In the genomic region with DNA sequence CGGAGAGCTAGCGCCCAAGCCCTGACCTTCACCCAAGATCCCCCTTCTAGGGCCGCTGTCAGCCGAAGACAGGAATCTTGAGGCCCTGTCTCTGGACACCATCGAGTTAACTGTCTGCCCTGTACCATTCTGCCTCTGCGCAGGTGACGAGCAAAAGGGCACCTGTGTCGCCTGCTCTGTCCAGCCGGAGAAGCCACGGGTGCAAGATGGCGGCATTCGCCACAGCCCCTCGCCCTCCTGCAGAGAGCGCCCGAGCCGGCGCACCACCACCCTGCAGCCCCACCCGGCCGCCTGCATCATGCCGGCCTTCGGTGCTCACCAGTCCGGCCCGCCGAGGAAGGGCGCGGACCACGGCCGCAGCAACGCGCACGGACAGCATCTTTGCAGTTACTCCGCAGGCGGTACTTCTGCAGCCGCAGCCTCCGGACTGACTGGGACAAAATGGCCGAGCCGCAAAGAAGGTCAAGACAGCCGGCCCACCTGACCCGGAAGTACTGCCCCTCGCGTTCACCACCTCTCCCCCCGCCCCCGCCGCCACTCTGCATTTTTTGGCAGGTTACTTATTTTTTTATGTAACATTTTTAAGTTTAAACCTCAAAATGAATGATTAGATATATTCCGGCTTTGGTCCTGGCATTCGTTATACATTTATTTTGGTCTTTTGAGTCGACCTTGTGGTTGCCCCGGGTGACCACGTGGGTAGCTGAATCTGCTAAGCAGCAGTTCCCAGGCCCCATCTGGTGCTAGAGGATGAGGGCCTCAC, we compare ENCODE assay signal across 8 cellular contexts. TPM values are rescaled to one million over a fixed set of nuclear protein-coding genes. Genes with fewer than 3 reads are reported as not detected.
DNase-seq lines count a peak whose midpoint lies in the region; ATAC-seq, FAIRE-seq and TF ChIP-seq lines count a peak whose summit lies in the region.

A gene (minus strand): TSS at position 444 of the 763 bp plus-strand sequence. CDS start 65 bp downstream, at position 379.

- DNase-seq in NCI-H2171 (lab: John Stamatoyannopoulos, UW) = peak; percentile 72
- peak; percentile 89 to 91 for DNase-seq in breast epithelium (ENCODE audit: low spot score in 2 of 2)
- peak; percentile 86 to 88 (median 88) for DNase-seq in immature natural killer cell
- DNase-seq in spleen = peak; percentile 96

- peaks cover 35 to 41% of the 10 kb centered on the region in 2 donors for H3K4me1 Mint-ChIP-seq in immature natural killer cell

- no peaks in the 10 kb centered on the region for H3K9me3 ChIP-seq in breast epithelium
- no peaks in the 10 kb centered on the region for H3K9me3 ChIP-seq in spleen

- no peak for TF ChIP-seq CTCF in VCaP (conservative IDR thresholded peaks at IDR 0.05)
- TF ChIP-seq CTCF in breast epithelium (IDR thresholded peaks at IDR 0.05) = no peak
- peak in 1 of 11 experiments; percentile 7 for TF ChIP-seq CTCF in spleen (IDR thresholded peaks at IDR 0.05 in 8 of 11, conservative IDR thresholded peaks at IDR 0.05 in 3 of 11)

- no peaks in the 10 kb centered on the region for H3K9me3 Mint-ChIP-seq in immature natural killer cell

- H3K4me3 ChIP-seq in breast epithelium (peak within 1 kb of the TSS; percentile 88 to 99 (median 96)), spleen (peak within 1 kb of the TSS; percentile 95 to 100 (median 98))

- no peaks in the 10 kb centered on the region for H3K36me3 ChIP-seq in breast epithelium
- peaks cover 0 to 32% (median 18%) of the 10 kb centered on the region in 6 donors for H3K36me3 ChIP-seq in spleen

- intact Hi-C loops in breast epithelium (cut with DNase I; ENCODE audit: low total_unique reads) (no loop called here), spleen (cut with DNase I; ENCODE audit: low total_unique reads) (no loop called here)

- H3K4me1 ChIP-seq in breast epithelium (peaks cover 0 to 7% of the 10 kb centered on the region in 2 donors), spleen (peaks cover 22 to 55% (median 46%) of the 10 kb centered on the region in 6 donors)

- 0 to 1% (median 1%) methylated on average over 23 to 49 of the region's 49 CpGs for WGBS in spleen, 5 donors

- FAIRE-seq in A204.1 (lab: Jason Lieb, UNC) = peak; percentile 6

- H3K27ac ChIP-seq in VCaP (peak within 1 kb of the TSS; percentile 96), breast epithelium (peak within 1 kb of the TSS; percentile 86 to 93), spleen (peak within 1 kb of the TSS; percentile 88 to 94 (median 92))

- ATAC-seq in GM18517 (IDR thresholded peaks at IDR 0.05; ENCODE audit: unreplicated experiment) = peak; percentile 87
- ATAC-seq in HG03045 (IDR thresholded peaks at IDR 0.05; ENCODE audit: unreplicated experiment) = peak; percentile 78

- H3K27ac Mint-ChIP-seq in immature natural killer cell = peak within 1 kb of the TSS; percentile 95 to 99 (median 98)

- peaks cover 0 to 9% (median 0%) of the 10 kb centered on the region in 3 donors for H3K36me3 Mint-ChIP-seq in immature natural killer cell

- TF ChIP-seq POLR2A in breast epithelium (IDR thresholded peaks at IDR 0.05) (peak; percentile 47), spleen (IDR thresholded peaks at IDR 0.05) (no peak)

- no peaks in the 10 kb centered on the region for H3K27me3 ChIP-seq in breast epithelium
- no peaks in the 10 kb centered on the region for H3K27me3 ChIP-seq in spleen (replicated peaks in 1 of 7)

- peak within 1 kb of the TSS; percentile 95 to 99 (median 98) for H3K4me3 Mint-ChIP-seq in immature natural killer cell

- peaks cover 2 to 15% (median 7%) of the 10 kb centered on the region in 3 donors for H3K27me3 Mint-ChIP-seq in immature natural killer cell (ENCODE audit: low read depth in 3 of 3)

RNA-seq across cellular contexts. Expression of the gene that starts here (rescaled TPM):
- 100 to 1,000 TPM; 357 to 408 (median 391) TPM for total RNA-seq in breast epithelium
- 100 to 1,000 TPM; 429 to 774 (median 468) TPM for polyA plus RNA-seq in immature natural killer cell
- total RNA-seq in spleen = 100 to 1,000 TPM; 250 to 364 (median 271) TPM
- 100 to 1,000 TPM; 188 to 283 (median 216) TPM for polyA plus RNA-seq in spleen

Comparison
In these comparisons a context has a peak if more than half of its experiments do, and no peak if none do; other contexts are left out.
1. Peak in every context shown above with its lines: DNase-seq, ATAC-seq, H3K4me3 ChIP-seq and H3K27ac ChIP-seq.